15 cellular contexts compared by ENCODE assay signal in the genomic region with DNA sequence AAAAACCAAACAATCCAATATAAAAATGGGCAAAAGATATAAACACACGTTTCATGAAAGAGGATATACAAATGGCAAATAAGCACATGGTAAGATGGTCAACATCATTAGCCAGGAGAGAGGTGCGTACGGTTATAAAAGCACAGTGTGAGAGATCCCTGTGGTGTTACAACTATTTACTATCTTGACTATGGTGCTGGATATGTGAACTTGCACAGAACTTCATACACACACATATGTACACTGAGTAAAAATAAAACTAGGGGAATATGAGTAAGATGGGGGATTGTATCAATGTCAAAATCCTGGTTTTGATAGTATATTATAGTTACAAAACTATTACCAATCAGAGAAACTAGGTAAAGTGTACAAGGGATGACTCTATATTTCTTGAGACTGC. TPM values are rescaled to one million over a fixed set of nuclear protein-coding genes. Genes with fewer than 3 reads are reported as not detected.
DNase-seq lines count a peak whose midpoint lies in the region; ATAC-seq and TF ChIP-seq lines count a peak whose summit lies in the region.
"Had no signal": no experiment of that assay in that cellular context is flagged by ENCODE, and none has a peak within 500 bp of the region (broad histone marks: within the 10 kb centered on the region; RNA-seq: fewer than 3 reads in every experiment).

No MANE protein-coding gene starts in this region.

- no peaks in the 10 kb centered on the region for H3F3A ChIP-seq in Loucy (ENCODE audit: low read depth)

- no peak for TF ChIP-seq CTCF in Loucy (conservative IDR thresholded peaks at IDR 0.05; ENCODE audit: low read length)

- H3K4me1 ChIP-seq in Loucy (ENCODE audit: insufficient read depth, low read length, poor library complexity, severe bottlenecking), result peaks cover 27% of the 10 kb centered on the region

- peak; percentile 65 for ATAC-seq in activated CD4-positive, alpha-beta T cell treated with anti-CD3 and anti-CD28 coated beads for 36 hours
- ATAC-seq in stimulated activated effector memory CD8-positive, alpha-beta T cell treated with anti-CD3 and anti-CD28 coated beads, Interleukin-12 subunit alpha, Interleukin-12 subunit beta, amount 100 ng/mL, for 72 hours, result peak; percentile 64
- ATAC-seq: GM23338 had no signal

- H3K79me2 ChIP-seq in Loucy (ENCODE audit: insufficient read depth, low read length), result peaks cover 78% of the 10 kb centered on the region

- no peak overlapping the region for H2AFZ ChIP-seq in Loucy (ENCODE audit: low read length)
- H2AFZ ChIP-seq: GM23338 had no signal

- H4K20me1 ChIP-seq in Loucy (ENCODE audit: insufficient read depth, low read length, poor library complexity, severe bottlenecking), result peaks cover 9% of the 10 kb centered on the region

- no peak overlapping the region for H3K4me3 Mint-ChIP-seq in activated CD4-positive, alpha-beta T cell treated with anti-CD3 and anti-CD28 coated beads for 36 hours
- no peak overlapping the region for H3K4me3 Mint-ChIP-seq in activated CD4-positive, alpha-beta T cell treated with anti-CD3 and anti-CD28 coated beads, Interleukin-2, amount 10 ng/mL, durations not matched to agents 24 days and 14 days
- H3K4me3 Mint-ChIP-seq in stimulated activated effector memory CD8-positive, alpha-beta T cell treated with anti-CD3 and anti-CD28 coated beads, Interleukin-12 subunit alpha, Interleukin-12 subunit beta, amount 100 ng/mL, for 72 hours, result no peak overlapping the region
- no peak overlapping the region for H3K4me3 Mint-ChIP-seq in activated CD4-positive, alpha-beta memory T cell treated with anti-CD3 and anti-CD28 coated beads, Interleukin-2, amount 10 ng/mL, durations not matched to agents 7 days and 5 days
- H3K4me3 Mint-ChIP-seq: CD4-positive, CD25-positive, alpha-beta regulatory T cell; GM23338; IgD-negative memory B cell had no signal

- H3K36me3 Mint-ChIP-seq in activated CD4-positive, alpha-beta T cell treated with anti-CD3 and anti-CD28 coated beads for 36 hours (ENCODE audit: low read depth), result peaks cover 10% of the 10 kb centered on the region
- peaks cover 7% of the 10 kb centered on the region for H3K36me3 Mint-ChIP-seq in activated CD4-positive, alpha-beta T cell treated with anti-CD3 and anti-CD28 coated beads, Interleukin-2, amount 10 ng/mL, durations not matched to agents 24 days and 14 days (ENCODE audit: low read depth)
- peaks cover 3% of the 10 kb centered on the region for H3K36me3 Mint-ChIP-seq in stimulated activated effector memory CD8-positive, alpha-beta T cell treated with anti-CD3 and anti-CD28 coated beads, Interleukin-12 subunit alpha, Interleukin-12 subunit beta, amount 100 ng/mL, for 72 hours
- H3K36me3 Mint-ChIP-seq in activated CD4-positive, alpha-beta memory T cell treated with anti-CD3 and anti-CD28 coated beads, Interleukin-2, amount 10 ng/mL, durations not matched to agents 7 days and 5 days (ENCODE audit: low read depth), result peaks cover 14% of the 10 kb centered on the region

- CTCF ChIA-PET in activated CD4-positive, alpha-beta T cell treated with anti-CD3 and anti-CD28 coated beads for 36 hours (lab: Charles Lee), result no interaction called here
- CTCF ChIA-PET in activated CD4-positive, alpha-beta memory T cell treated with anti-CD3 and anti-CD28 coated beads, Interleukin-2, amount 10 ng/mL, durations not matched to agents 7 days and 5 days (lab: Charles Lee), result no interaction called here

- POLR2A ChIA-PET in activated CD4-positive, alpha-beta T cell treated with anti-CD3 and anti-CD28 coated beads for 36 hours (lab: Charles Lee), result no interaction called here
- POLR2A ChIA-PET in activated CD4-positive, alpha-beta memory T cell treated with anti-CD3 and anti-CD28 coated beads, Interleukin-2, amount 10 ng/mL, durations not matched to agents 7 days and 5 days (lab: Charles Lee), result no interaction called here

- peaks cover 42% of the 10 kb centered on the region for H3K4me1 Mint-ChIP-seq in activated CD4-positive, alpha-beta T cell treated with anti-CD3 and anti-CD28 coated beads for 36 hours
- peaks cover 8% of the 10 kb centered on the region for H3K4me1 Mint-ChIP-seq in activated CD4-positive, alpha-beta T cell treated with anti-CD3 and anti-CD28 coated beads, Interleukin-2, amount 10 ng/mL, durations not matched to agents 24 days and 14 days
- peaks cover 31% of the 10 kb centered on the region for H3K4me1 Mint-ChIP-seq in stimulated activated effector memory CD8-positive, alpha-beta T cell treated with anti-CD3 and anti-CD28 coated beads, Interleukin-12 subunit alpha, Interleukin-12 subunit beta, amount 100 ng/mL, for 72 hours
- peaks cover 11% of the 10 kb centered on the region for H3K4me1 Mint-ChIP-seq in activated CD4-positive, alpha-beta memory T cell treated with anti-CD3 and anti-CD28 coated beads, Interleukin-2, amount 10 ng/mL, durations not matched to agents 7 days and 5 days
- H3K4me1 Mint-ChIP-seq: GM23338 had no signal

- H3K9ac ChIP-seq in Loucy (ENCODE audit: low read depth, low read length, poor library complexity, severe bottlenecking), result no peak overlapping the region
- H3K9ac ChIP-seq: BLaER1 treated with 17β-estradiol and CSF1 and Interleukin-3, amounts not matched to agents 10 nM and 100 nM had no signal

- no peak overlapping the region for H3K4me3 ChIP-seq in Loucy (ENCODE audit: low read length, poor library complexity, severe bottlenecking)
- H3K4me3 ChIP-seq: BLaER1 treated with 17β-estradiol and CSF1 and Interleukin-3, amounts not matched to agents 10 nM and 100 nM; GM23338 had no signal

- no peaks in the 10 kb centered on the region for H3K27me3 Mint-ChIP-seq in activated CD4-positive, alpha-beta T cell treated with anti-CD3 and anti-CD28 coated beads for 36 hours
- H3K27me3 Mint-ChIP-seq in activated CD4-positive, alpha-beta T cell treated with anti-CD3 and anti-CD28 coated beads, Interleukin-2, amount 10 ng/mL, durations not matched to agents 24 days and 14 days, result no peaks in the 10 kb centered on the region
- no peaks in the 10 kb centered on the region for H3K27me3 Mint-ChIP-seq in activated CD4-positive, alpha-beta memory T cell treated with anti-CD3 and anti-CD28 coated beads, Interleukin-2, amount 10 ng/mL, durations not matched to agents 7 days and 5 days
- H3K27me3 Mint-ChIP-seq: CD4-positive, CD25-positive, alpha-beta regulatory T cell; IgD-negative memory B cell had no signal

- no peak for DNase-seq in activated CD4-positive, alpha-beta T cell treated with anti-CD3 and anti-CD28 coated beads for 36 hours
- DNase-seq in activated CD4-positive, alpha-beta T cell treated with anti-CD3 and anti-CD28 coated beads, Interleukin-2, amount 10 ng/mL, durations not matched to agents 24 days and 14 days, result no peak
- DNase-seq in NCI-H748 (lab: John Stamatoyannopoulos, UW; ENCODE audit: unreplicated experiment) (peak; percentile 84), hypothalamus (lab: John Stamatoyannopoulos, UW) (no peak), activated gamma-delta T cell treated with Interleukin-2 at 50 U/mL for 16 hours (no peak)
- DNase-seq in stimulated activated effector memory CD8-positive, alpha-beta T cell treated with anti-CD3 and anti-CD28 coated beads, Interleukin-12 subunit alpha, Interleukin-12 subunit beta, amount 100 ng/mL, for 72 hours (ENCODE audit: low spot score in 2 of 2), result no peak
- DNase-seq in activated CD4-positive, alpha-beta memory T cell treated with anti-CD3 and anti-CD28 coated beads, Interleukin-2, amount 10 ng/mL, durations not matched to agents 7 days and 5 days, result no peak
- DNase-seq: AML-193; CD4-positive, CD25-positive, alpha-beta regulatory T cell; DMS 273 treated with DMSO at 0.1 percent for 48 hours; H7 had no signal

- no peaks in the 10 kb centered on the region for H3K27me3 ChIP-seq in Loucy (ENCODE audit: insufficient read depth, low read length, poor library complexity, severe bottlenecking)
- H3K27me3 ChIP-seq: BLaER1 treated with 17β-estradiol and CSF1 and Interleukin-3, amounts not matched to agents 10 nM and 100 nM had no signal

- H3K27ac Mint-ChIP-seq in activated CD4-positive, alpha-beta T cell treated with anti-CD3 and anti-CD28 coated beads for 36 hours, result no peak overlapping the region
- no peak overlapping the region for H3K27ac Mint-ChIP-seq in activated CD4-positive, alpha-beta T cell treated with anti-CD3 and anti-CD28 coated beads, Interleukin-2, amount 10 ng/mL, durations not matched to agents 24 days and 14 days
- H3K27ac Mint-ChIP-seq in stimulated activated effector memory CD8-positive, alpha-beta T cell treated with anti-CD3 and anti-CD28 coated beads, Interleukin-12 subunit alpha, Interleukin-12 subunit beta, amount 100 ng/mL, for 72 hours, result no peak overlapping the region
- H3K27ac Mint-ChIP-seq in activated CD4-positive, alpha-beta memory T cell treated with anti-CD3 and anti-CD28 coated beads, Interleukin-2, amount 10 ng/mL, durations not matched to agents 7 days and 5 days, result no peak overlapping the region
- H3K27ac Mint-ChIP-seq: GM23338, IgD-negative memory B cell had no signal

- H3K4me2 ChIP-seq in Loucy (ENCODE audit: low read depth, low read length, poor library complexity, severe bottlenecking), result peak overlapping the region; percentile 7
- H3K4me2 ChIP-seq: BLaER1 treated with 17β-estradiol and CSF1 and Interleukin-3, amounts not matched to agents 10 nM and 100 nM; GM23338 had no signal

- no peaks in the 10 kb centered on the region for H3K9me2 ChIP-seq in Loucy (replicated peaks; ENCODE audit: low read depth, low read length)

- intact Hi-C loops in activated CD4-positive, alpha-beta T cell treated with anti-CD3 and anti-CD28 coated beads for 36 hours (cut with DNase I, micrococcal nuclease), result no loop called here
- intact Hi-C loops in activated CD4-positive, alpha-beta T cell treated with anti-CD3 and anti-CD28 coated beads, Interleukin-2, amount 10 ng/mL, durations not matched to agents 24 days and 14 days (cut with micrococcal nuclease), result no loop called here

- H3K9me3 Mint-ChIP-seq in activated CD4-positive, alpha-beta T cell treated with anti-CD3 and anti-CD28 coated beads for 36 hours (ENCODE audit: low read depth), result no peaks in the 10 kb centered on the region
- H3K9me3 Mint-ChIP-seq in activated CD4-positive, alpha-beta T cell treated with anti-CD3 and anti-CD28 coated beads, Interleukin-2, amount 10 ng/mL, durations not matched to agents 24 days and 14 days, result peaks cover 4% of the 10 kb centered on the region
- H3K9me3 Mint-ChIP-seq in stimulated activated effector memory CD8-positive, alpha-beta T cell treated with anti-CD3 and anti-CD28 coated beads, Interleukin-12 subunit alpha, Interleukin-12 subunit beta, amount 100 ng/mL, for 72 hours, result no peaks in the 10 kb centered on the region
- H3K9me3 Mint-ChIP-seq in activated CD4-positive, alpha-beta memory T cell treated with anti-CD3 and anti-CD28 coated beads, Interleukin-2, amount 10 ng/mL, durations not matched to agents 7 days and 5 days, result no peaks in the 10 kb centered on the region
- H3K9me3 Mint-ChIP-seq: GM23338, IgD-negative memory B cell had no signal

- no peaks in the 10 kb centered on the region for H3K9me3 ChIP-seq in Loucy (ENCODE audit: insufficient read depth, low read depth, low read length)

- no peaks in the 10 kb centered on the region for H3K36me3 ChIP-seq in Loucy (ENCODE audit: insufficient read depth, low read length)

RNA-seq across cellular contexts. Expression of a gene that starts 8.4 kb away (rescaled TPM):
- total RNA-seq in activated CD4-positive, alpha-beta T cell treated with anti-CD3 and anti-CD28 coated beads for 36 hours, result 10 to 100 TPM; 17.7 to 18.9 TPM
- 18.3 and 18.6 TPM in 2 replicates for total RNA-seq in activated CD4-positive, alpha-beta T cell treated with anti-CD3 and anti-CD28 coated beads, Interleukin-2, amount 10 ng/mL, durations not matched to agents 24 days and 14 days
- total RNA-seq in activated CD4-positive, alpha-beta memory T cell treated with anti-CD3 and anti-CD28 coated beads, Interleukin-2, amount 10 ng/mL, durations not matched to agents 7 days and 5 days, result 10 to 100 TPM; 25.7 to 30.5 TPM

RNA-seq across cellular contexts. Expression of a gene that starts 8.6 kb away (rescaled TPM):
- 10 to 100 TPM; 20.1 to 30.1 TPM for total RNA-seq in activated CD4-positive, alpha-beta T cell treated with anti-CD3 and anti-CD28 coated beads for 36 hours
- total RNA-seq in activated CD4-positive, alpha-beta T cell treated with anti-CD3 and anti-CD28 coated beads, Interleukin-2, amount 10 ng/mL, durations not matched to agents 24 days and 14 days, result 18.2 and 20.3 TPM in 2 replicates
- 10 to 100 TPM; 25.1 to 26.9 TPM for total RNA-seq in activated CD4-positive, alpha-beta memory T cell treated with anti-CD3 and anti-CD28 coated beads, Interleukin-2, amount 10 ng/mL, durations not matched to agents 7 days and 5 days
